8 cellular contexts compared by ENCODE assay signal in genomic region chr13:49995535-49996165, GRCh38. TPM values are rescaled to one million over a fixed set of nuclear protein-coding genes. Genes with fewer than 3 reads are reported as not detected.
DNase-seq lines count a peak whose midpoint lies in the region; ATAC-seq and TF ChIP-seq lines count a peak whose summit lies in the region.

No MANE protein-coding gene starts in this region.

- peaks cover 11% of the 10 kb centered on the region for H3K27me3 Mint-ChIP-seq in brain

- H3K9me3 ChIP-seq in lung (ENCODE audit: control insufficient read depth in 2 of 2, insufficient read depth in 1 of 2, low read length in 1 of 2) (no peaks in the 10 kb centered on the region), aorta (ENCODE audit: control insufficient read depth, low read length) (no peaks in the 10 kb centered on the region)

- peaks cover 37% of the 10 kb centered on the region for H3K4me1 Mint-ChIP-seq in brain

- no peaks in the 10 kb centered on the region for H3K27me3 ChIP-seq in lung (ENCODE audit: control insufficient read depth, insufficient read depth)
- H3K27me3 ChIP-seq in aorta (ENCODE audit: control insufficient read depth in 1 of 2, insufficient read depth in 2 of 2, low read length in 1 of 2) = no peaks in the 10 kb centered on the region

- H3K27ac ChIP-seq in lung (ENCODE audit: low read depth in 1 of 2, low read length in 1 of 2) (peak overlapping the region; percentile 97 to 98), aorta (ENCODE audit: low read depth in 1 of 2, low read length in 2 of 2) (peak overlapping the region; percentile 41 to 80)

- DNase-seq in CD1c-positive myeloid dendritic cell (ENCODE audit: extremely low spot score) (peak; percentile 66), Kasumi-1 (lab: John Stamatoyannopoulos, UW) (peak; percentile 55 to 67), lung (ENCODE audit: low spot score) (no peak), aorta (no peak), NCI-H446 (lab: John Stamatoyannopoulos, UW) (no peak)

- H3K36me3 ChIP-seq in lung (ENCODE audit: control insufficient read depth in 2 of 2, insufficient read depth in 2 of 2, low read length in 2 of 2) = peaks cover 1 to 5% of the 10 kb centered on the region in 2 donors
- no peaks in the 10 kb centered on the region for H3K36me3 ChIP-seq in aorta (ENCODE audit: control insufficient read depth in 1 of 2, insufficient read depth in 2 of 2, low read length in 1 of 2)

- ATAC-seq in lung (ENCODE audit: insufficient read depth, low FRiP score) (no peak), aorta (ENCODE audit: low FRiP score) (no peak), GM19467 (IDR thresholded peaks at IDR 0.05; ENCODE audit: unreplicated experiment) (no peak), HG02938 (IDR thresholded peaks at IDR 0.05; ENCODE audit: unreplicated experiment) (no peak)

- intact Hi-C loops in aorta (cut with DNase I) = loop anchor here (2.0 to 5.0 kb wide), 3 partner anchors 75 to 87 kb away; no protein-coding TSS in a partner anchor

- H3K9me3 Mint-ChIP-seq in brain = no peaks in the 10 kb centered on the region

- H3K36me3 Mint-ChIP-seq in brain = peaks cover 26% of the 10 kb centered on the region

- peak overlapping the region; percentile 53 to 93 (median 87) for H3K27ac Mint-ChIP-seq in brain

- peak overlapping the region; percentile 77 to 90 (median 83) for H3K4me3 Mint-ChIP-seq in brain

- peaks cover 3 to 18% of the 10 kb centered on the region in 2 donors for H3K4me1 ChIP-seq in lung (ENCODE audit: control insufficient read depth in 2 of 2, insufficient read depth in 2 of 2, low read length in 2 of 2)
- H3K4me1 ChIP-seq in aorta (ENCODE audit: control insufficient read depth in 1 of 2, insufficient read depth in 2 of 2, low read length in 2 of 2) = peaks cover 4 to 8% of the 10 kb centered on the region in 2 donors

- peak overlapping the region; percentile 67 for H3K4me3 ChIP-seq in lung
- peak overlapping the region; percentile 81 for H3K4me3 ChIP-seq in aorta (ENCODE audit: low read length in 2 of 2)

- 18 to 35% methylated on average over 15 of the region's 15 CpGs for WGBS in lung, 2 donors
- WGBS in aorta, 2 donors = 21 to 23% methylated on average over 15 of the region's 15 CpGs

- no peak for TF ChIP-seq CTCF in brain (conservative IDR thresholded peaks at IDR 0.05)
- no peak for TF ChIP-seq CTCF in lung (IDR thresholded peaks at IDR 0.05; ENCODE audit: control extremely low read depth, extremely low read depth)

RNA-seq across cellular contexts. Expression of gene TRIM13, which starts 1.2 kb away (rescaled TPM):
- polyA plus RNA-seq in brain (ENCODE audit: insufficient read depth, low read depth, low replicate concordance) (13.8 TPM), lung (10 to 100 TPM; 14.9 to 33.0 TPM), aorta (10 to 100 TPM in 1 of 2 donors, 1 to 10 TPM in 1; 7.3 to 24.7 TPM)
- total RNA-seq in lung (10 to 100 TPM; 27.3 to 45.4 TPM), aorta (10 to 100 TPM; 25.0 to 27.6 TPM)

RNA-seq across cellular contexts. Expression of gene KCNRG, which starts 19.6 kb away (rescaled TPM):
- polyA plus RNA-seq in brain (ENCODE audit: insufficient read depth, low read depth, low replicate concordance) = 0.63 TPM
- total RNA-seq in lung = 10 to 100 TPM in 1 of 2 donors, 1 to 10 TPM in 1; 9.0 to 13.6 TPM
- 1 to 10 TPM; 2.9 to 4.8 TPM for polyA plus RNA-seq in lung
- under 1 TPM in 1 of 2 donors, not detected in 1; 0.45 TPM for total RNA-seq in aorta
- 1 to 10 TPM in 1 of 2 donors, not detected in 1; 1.7 TPM for polyA plus RNA-seq in aorta

RNA-seq across cellular contexts. Expression of gene SPRYD7, which starts 59.5 kb away (rescaled TPM):
- polyA plus RNA-seq in brain (ENCODE audit: insufficient read depth, low read depth, low replicate concordance) = 5.6 TPM
- total RNA-seq in lung = 10 to 100 TPM; 12.0 to 14.3 TPM
- 10 to 100 TPM in 1 of 2 donors, 1 to 10 TPM in 1; 8.2 to 16.8 TPM for polyA plus RNA-seq in lung
- 1 to 10 TPM; 7.3 to 8.6 TPM for total RNA-seq in aorta
- polyA plus RNA-seq in aorta = 1 to 10 TPM; 3.4 to 7.0 TPM

Comparison
In these comparisons a context has a peak if more than half of its experiments do, and no peak if none do; other contexts are left out.
1. DNase-seq: peak in CD1c-positive myeloid dendritic cell (single experiment) and Kasumi-1 (2 of 2); none in lung (single experiment), aorta (0 of 2) and NCI-H446 (0 of 2).